ENCODE assay signal across 14 cellular contexts in genomic region chr10:11181996-11182395, GRCh38.
A peak's percentile ranks its signal among the peaks of the same experiment; 100 is the strongest.
DNase-seq lines count a peak whose midpoint lies in the region; ATAC-seq and TF ChIP-seq lines count a peak whose summit lies in the region.
"Had no signal": no experiment of that assay in that cellular context is flagged by ENCODE, and none has a peak within 500 bp of the region (broad histone marks: within the 10 kb centered on the region; RNA-seq: fewer than 3 reads in every experiment).

No MANE protein-coding gene starts in this region.

- peaks cover 99% of the 10 kb centered on the region for H3K4me1 Mint-ChIP-seq in activated naive CD4-positive, alpha-beta T cell treated with anti-CD3 and anti-CD28 coated beads, Interleukin-2, amount 10 ng/mL, durations not matched to agents 7 days and 5 days
- peaks cover 81% of the 10 kb centered on the region for H3K4me1 Mint-ChIP-seq in activated T-helper 2 cell treated with anti-CD3 and anti-CD28 coated beads, Interferon-gamma antibody, Interleukin-2, Interleukin-4, amounts not matched to agents 10 μg/mL and 5 μg/mL and 100 μg/mL, durations not matched to agents 14 hours and 24 hours and 36 hours (ENCODE audit: low read depth)

- peak; percentile 50 to 79 (median 65) for ATAC-seq in heart right ventricle
- peak; percentile 78 for ATAC-seq in thoracic aorta (ENCODE audit: insufficient number of reproducible peaks, low FRiP score, low read depth)
- ATAC-seq in GM18873 (IDR thresholded peaks at IDR 0.05; ENCODE audit: low FRiP score, unreplicated experiment), result no peak

- peaks cover 16% of the 10 kb centered on the region for H3K9me3 Mint-ChIP-seq in activated naive CD4-positive, alpha-beta T cell treated with anti-CD3 and anti-CD28 coated beads, Interleukin-2, amount 10 ng/mL, durations not matched to agents 7 days and 5 days
- H3K9me3 Mint-ChIP-seq in activated T-helper 2 cell treated with anti-CD3 and anti-CD28 coated beads, Interferon-gamma antibody, Interleukin-2, Interleukin-4, amounts not matched to agents 10 μg/mL and 5 μg/mL and 100 μg/mL, durations not matched to agents 14 hours and 24 hours and 36 hours, result peaks cover 32% of the 10 kb centered on the region

- 37 to 44% methylated on average over 7 of the region's 7 CpGs for WGBS in heart right ventricle, 2 donors

- H3K4me3 ChIP-seq in heart right ventricle (no peak overlapping the region), thoracic aorta (no peak overlapping the region)
- H3K4me3 ChIP-seq: HAP-1, pancreas had no signal

- CTCF ChIA-PET in activated naive CD4-positive, alpha-beta T cell treated with anti-CD3 and anti-CD28 coated beads, Interleukin-2, amount 10 ng/mL, durations not matched to agents 7 days and 5 days (lab: Charles Lee), result no interaction called here

- peak overlapping the region; percentile 92 for H3K27ac Mint-ChIP-seq in activated naive CD4-positive, alpha-beta T cell treated with anti-CD3 and anti-CD28 coated beads, Interleukin-2, amount 10 ng/mL, durations not matched to agents 7 days and 5 days
- no peak overlapping the region for H3K27ac Mint-ChIP-seq in activated T-helper 2 cell treated with anti-CD3 and anti-CD28 coated beads, Interferon-gamma antibody, Interleukin-2, Interleukin-4, amounts not matched to agents 10 μg/mL and 5 μg/mL and 100 μg/mL, durations not matched to agents 14 hours and 24 hours and 36 hours

- no peaks in the 10 kb centered on the region for H3K27me3 ChIP-seq in heart right ventricle
- H3K27me3 ChIP-seq in thoracic aorta (replicated peaks; ENCODE audit: insufficient read depth), result no peaks in the 10 kb centered on the region
- H3K27me3 ChIP-seq: pancreas had no signal

- peaks cover 0 to 37% (median 0%) of the 10 kb centered on the region in 9 donors for H3K36me3 ChIP-seq in heart right ventricle
- H3K36me3 ChIP-seq in thoracic aorta, result no peaks in the 10 kb centered on the region
- H3K36me3 ChIP-seq: HAP-1, pancreas had no signal

- H3K4me3 Mint-ChIP-seq in activated naive CD4-positive, alpha-beta T cell treated with anti-CD3 and anti-CD28 coated beads, Interleukin-2, amount 10 ng/mL, durations not matched to agents 7 days and 5 days, result no peak overlapping the region
- H3K4me3 Mint-ChIP-seq in activated T-helper 2 cell treated with anti-CD3 and anti-CD28 coated beads, Interferon-gamma antibody, Interleukin-2, Interleukin-4, amounts not matched to agents 10 μg/mL and 5 μg/mL and 100 μg/mL, durations not matched to agents 14 hours and 24 hours and 36 hours (ENCODE audit: low read depth), result peak overlapping the region; percentile 33

- peaks cover 2 to 90% (median 56%) of the 10 kb centered on the region in 9 donors for H3K4me1 ChIP-seq in heart right ventricle
- H3K4me1 ChIP-seq in thoracic aorta (ENCODE audit: control insufficient read depth in 1 of 2, low read depth in 2 of 2), result peaks cover 14 to 38% of the 10 kb centered on the region in 2 donors
- H3K4me1 ChIP-seq: HAP-1, pancreas had no signal

- no peaks in the 10 kb centered on the region for H3K27me3 Mint-ChIP-seq in activated naive CD4-positive, alpha-beta T cell treated with anti-CD3 and anti-CD28 coated beads, Interleukin-2, amount 10 ng/mL, durations not matched to agents 7 days and 5 days
- H3K27me3 Mint-ChIP-seq in activated T-helper 2 cell treated with anti-CD3 and anti-CD28 coated beads, Interferon-gamma antibody, Interleukin-2, Interleukin-4, amounts not matched to agents 10 μg/mL and 5 μg/mL and 100 μg/mL, durations not matched to agents 14 hours and 24 hours and 36 hours (ENCODE audit: low read depth), result no peaks in the 10 kb centered on the region

- peaks cover 0 to 16% (median 7%) of the 10 kb centered on the region in 11 donors for H3K9me3 ChIP-seq in heart right ventricle
- no peaks in the 10 kb centered on the region for H3K9me3 ChIP-seq in thoracic aorta
- H3K9me3 ChIP-seq: HAP-1, pancreas had no signal

- no peak for DNase-seq in activated naive CD4-positive, alpha-beta T cell treated with anti-CD3 and anti-CD28 coated beads, Interleukin-2, amount 10 ng/mL, durations not matched to agents 7 days and 5 days
- DNase-seq in activated naive CD4-positive, alpha-beta T cell treated with Interleukin-2 at 50 U/mL for 16 hours, result no peak
- no peak for DNase-seq in activated T-helper 2 cell treated with anti-CD3 and anti-CD28 coated beads, Interferon-gamma antibody, Interleukin-2, Interleukin-4, amounts not matched to agents 10 μg/mL and 5 μg/mL and 100 μg/mL, durations not matched to agents 14 hours and 24 hours and 36 hours (ENCODE audit: low spot score)
- DNase-seq in heart right ventricle (peak; percentile 52 to 60), thoracic aorta (ENCODE audit: low spot score) (peak; percentile 39), SKM-1 (lab: John Stamatoyannopoulos, UW; ENCODE audit: unreplicated experiment) (no peak), COLO668 (lab: John Stamatoyannopoulos, UW; ENCODE audit: unreplicated experiment) (no peak)
- DNase-seq: activated gamma-delta T cell treated with Interleukin-2 at 50 U/mL for 16 hours; mammary epithelial cell; stimulated activated CD8-positive, alpha-beta memory T cell treated with anti-CD3 and anti-CD28 coated beads, Interleukin-4, amount 100 ng/mL, for 48 hours; SW 1271 had no signal

- intact Hi-C loops in activated T-helper 2 cell treated with anti-CD3 and anti-CD28 coated beads, Interferon-gamma antibody, Interleukin-2, Interleukin-4, amounts not matched to agents 10 μg/mL and 5 μg/mL and 100 μg/mL, durations not matched to agents 14 hours and 24 hours and 36 hours (cut with micrococcal nuclease), result loop anchor here (5.0 kb wide), 1 partner anchor 35 kb away; no protein-coding TSS in a partner anchor
- intact Hi-C loops in heart right ventricle (cut with DNase I), result loop anchor here in 2 of 10 donors (5.0 kb wide), 1 partner anchor 80 kb away; no protein-coding TSS in a partner anchor

- H3K27ac ChIP-seq in heart right ventricle (peak overlapping the region in 8 of 10 donors; percentile 23 to 72 (median 56)), thoracic aorta (peak overlapping the region; percentile 40 to 57)
- H3K27ac ChIP-seq: pancreas had no signal

- peaks cover 90% of the 10 kb centered on the region for H3K36me3 Mint-ChIP-seq in activated naive CD4-positive, alpha-beta T cell treated with anti-CD3 and anti-CD28 coated beads, Interleukin-2, amount 10 ng/mL, durations not matched to agents 7 days and 5 days
- H3K36me3 Mint-ChIP-seq in activated T-helper 2 cell treated with anti-CD3 and anti-CD28 coated beads, Interferon-gamma antibody, Interleukin-2, Interleukin-4, amounts not matched to agents 10 μg/mL and 5 μg/mL and 100 μg/mL, durations not matched to agents 14 hours and 24 hours and 36 hours (ENCODE audit: low read depth), result peaks cover 98% of the 10 kb centered on the region

- TF ChIP-seq CTCF in heart right ventricle (IDR thresholded peaks at IDR 0.05) (no peak), thoracic aorta (IDR thresholded peaks at IDR 0.05) (no peak)

Comparison
In these comparisons a context has a peak if more than half of its experiments do, and no peak if none do; other contexts are left out.
1. DNase-seq: peak in heart right ventricle (2 of 2) and thoracic aorta (single experiment); none in activated naive CD4-positive, alpha-beta T cell treated with anti-CD3 and anti-CD28 coated beads, Interleukin-2, amount 10 ng/mL, durations not matched to agents 7 days and 5 days (single experiment), activated naive CD4-positive, alpha-beta T cell treated with Interleukin-2 at 50 U/mL for 16 hours (single experiment), activated T-helper 2 cell treated with anti-CD3 and anti-CD28 coated beads, Interferon-gamma antibody, Interleukin-2, Interleukin-4, amounts not matched to agents 10 μg/mL and 5 μg/mL and 100 μg/mL, durations not matched to agents 14 hours and 24 hours and 36 hours (single experiment), SKM-1 (single experiment) and COLO668 (single experiment).